9 cellular contexts compared by ENCODE assay signal in the genomic region with DNA sequence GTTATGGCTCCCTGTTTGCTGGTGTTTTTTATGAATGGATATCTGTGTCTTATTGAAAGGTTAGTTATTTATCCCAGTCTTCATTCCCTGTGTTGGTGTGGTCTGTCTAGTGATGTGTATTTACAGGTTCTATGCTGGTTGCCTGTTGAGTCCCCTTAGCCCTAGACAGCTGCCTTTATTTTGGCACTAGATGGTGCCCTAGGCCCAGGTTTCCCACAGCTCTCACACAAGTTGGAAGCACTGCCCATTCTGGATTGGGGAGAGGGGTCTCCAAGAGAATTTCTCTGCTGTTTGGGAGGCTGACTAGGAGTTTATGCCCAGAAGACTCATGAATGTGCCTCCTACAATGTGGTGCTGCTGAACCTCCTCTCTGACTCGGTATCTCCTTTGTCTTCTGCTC. TPM values are rescaled to one million over a fixed set of nuclear protein-coding genes. Genes with fewer than 3 reads are reported as not detected.
DNase-seq lines count a peak whose midpoint lies in the region; ATAC-seq and TF ChIP-seq lines count a peak whose summit lies in the region.
"Had no signal": no experiment of that assay in that cellular context is flagged by ENCODE, and none has a peak within 500 bp of the region (broad histone marks: within the 10 kb centered on the region; RNA-seq: fewer than 3 reads in every experiment).

No MANE protein-coding gene starts in this region.

- H2AFZ ChIP-seq in GM23248 (no peak overlapping the region), hepatocyte (no peak overlapping the region)

- in situ Hi-C loops in GM23248 (cut with MboI), result no loop called here
- in situ Hi-C loops in Panc1 (cut with HindIII; ENCODE audit: low pct_unique_long_range_greater_than_20kb, low sequenced_read_pairs), result no loop called here

- H3K4me3 Mint-ChIP-seq in Caco-2 (ENCODE audit: unreplicated experiment), result no peak overlapping the region

- BruUV-seq in Caco-2 (replicated peaks; lab: Mats Ljungman, UMichigan) (no TSS peak), Panc1 (replicated peaks; lab: Mats Ljungman, UMichigan) (no TSS peak)

- no peak overlapping the region for H3K4me2 ChIP-seq in GM23248 (ENCODE audit: unreplicated experiment)
- H3K4me2 ChIP-seq in hepatocyte, result no peak overlapping the region

- H3K9me3 ChIP-seq in Caco-2 (no peaks in the 10 kb centered on the region), GM23248 (ENCODE audit: low read depth) (no peaks in the 10 kb centered on the region), Panc1 (ENCODE audit: control insufficient read depth, insufficient read depth, low read depth, low read length) (no peaks in the 10 kb centered on the region), hepatocyte (ENCODE audit: low read depth) (peaks cover 3% of the 10 kb centered on the region)

- H4K20me1 ChIP-seq in GM23248 (ENCODE audit: insufficient read depth) (no peaks in the 10 kb centered on the region), hepatocyte (ENCODE audit: insufficient read depth, poor library complexity, severe bottlenecking) (no peaks in the 10 kb centered on the region)

- DNase-seq in Caco-2, result peak; percentile 49 to 51
- DNase-seq in GM23248, result peak; percentile 36
- peak; percentile 12 for DNase-seq in Panc1 (ENCODE audit: low read depth, low spot score)
- DNase-seq in hepatocyte (ENCODE audit: low spot score), result peak; percentile 12
- no peak for DNase-seq in activated naive CD4-positive, alpha-beta T cell treated with Interleukin-2 at 50 U/mL for 16 hours
- DNase-seq in left lobe of liver (ENCODE audit: low spot score), result no peak
- DNase-seq: activated effector memory CD4-positive, alpha-beta T cell treated with anti-CD3 and anti-CD28 coated beads, Interleukin-2, amount 50 U/mL, for 16 hours had no signal

- H3K27ac ChIP-seq in GM23248 (no peak overlapping the region), Panc1 (ENCODE audit: low read length) (no peak overlapping the region), hepatocyte (no peak overlapping the region)

- CTCF ChIA-PET in Caco-2 (lab: Charles Lee), result interaction anchor here (1.2 kb wide), 1 partner anchor 485 kb away, joined by 3 read pairs; no protein-coding TSS in a partner anchor
- CTCF ChIA-PET in Panc1 (lab: Charles Lee), result no interaction called here

- H3K36me3 Mint-ChIP-seq in Caco-2 (ENCODE audit: insufficient read depth, unreplicated experiment), result no peaks in the 10 kb centered on the region

- no peaks in the 10 kb centered on the region for H3K9me3 Mint-ChIP-seq in Caco-2 (ENCODE audit: unreplicated experiment)

- H3K9me2 ChIP-seq in GM23248 (ENCODE audit: insufficient read depth), result no peaks in the 10 kb centered on the region
- no peaks in the 10 kb centered on the region for H3K9me2 ChIP-seq in hepatocyte (replicated peaks; ENCODE audit: insufficient read depth)

- H3F3A ChIP-seq in GM23248 (ENCODE audit: insufficient read depth), result no peaks in the 10 kb centered on the region

- H3K27me3 Mint-ChIP-seq in Caco-2 (ENCODE audit: insufficient read depth, unreplicated experiment), result peaks cover 15% of the 10 kb centered on the region

- no peaks in the 10 kb centered on the region for H3K79me2 ChIP-seq in GM23248 (ENCODE audit: insufficient read depth)
- no peaks in the 10 kb centered on the region for H3K79me2 ChIP-seq in hepatocyte

- ATAC-seq in Panc1, result peak; percentile 68; the same call in 1 of the 2 replicates
- ATAC-seq in HG03378 (IDR thresholded peaks at IDR 0.05; ENCODE audit: unreplicated experiment), result no peak
- no peak for ATAC-seq in GM19023 (IDR thresholded peaks at IDR 0.05; ENCODE audit: unreplicated experiment)
- ATAC-seq in left lobe of liver, result no peak

- no peaks in the 10 kb centered on the region for H3K27me3 ChIP-seq in Caco-2 (replicated peaks; ENCODE audit: control insufficient read depth, insufficient read depth, low read length)
- no peaks in the 10 kb centered on the region for H3K27me3 ChIP-seq in GM23248 (replicated peaks; ENCODE audit: insufficient read depth)
- no peaks in the 10 kb centered on the region; the same call in 1 of the 2 replicates for H3K27me3 ChIP-seq in Panc1 (ENCODE audit: control insufficient read depth, insufficient read depth, low read length)
- H3K27me3 ChIP-seq in hepatocyte, result no peaks in the 10 kb centered on the region

- no peak overlapping the region for H3K9ac ChIP-seq in GM23248

- H3K4me3 ChIP-seq in Caco-2 (ENCODE audit: low read depth, low read length), result no peak overlapping the region
- no peak overlapping the region for H3K4me3 ChIP-seq in GM23248
- no peak overlapping the region for H3K4me3 ChIP-seq in Panc1 (ENCODE audit: low read depth in 2 of 2, low read length in 2 of 2)
- no peak overlapping the region for H3K4me3 ChIP-seq in hepatocyte

- intact Hi-C loops in Caco-2 (cut with micrococcal nuclease; ENCODE audit: unreplicated experiment), result loop anchor here (1.0 to 10.0 kb wide), 5 partner anchors 234 to 744 kb away; no protein-coding TSS in a partner anchor
- intact Hi-C loops in Panc1 (cut with micrococcal nuclease; ENCODE audit: unreplicated experiment), result loop anchor here (5.0 kb wide), 1 partner anchor 656 kb away; no protein-coding TSS in a partner anchor

- no peaks in the 10 kb centered on the region for H3K4me1 Mint-ChIP-seq in Caco-2 (ENCODE audit: low read depth, unreplicated experiment)

- H3K36me3 ChIP-seq in Caco-2 (ENCODE audit: control insufficient read depth, insufficient read depth, low read length) (no peaks in the 10 kb centered on the region), GM23248 (ENCODE audit: low read depth) (no peaks in the 10 kb centered on the region), Panc1 (ENCODE audit: control insufficient read depth, insufficient read depth, low read length) (no peaks in the 10 kb centered on the region), hepatocyte (replicated peaks; ENCODE audit: insufficient read depth, low read depth) (no peaks in the 10 kb centered on the region)

- POLR2A ChIA-PET in Caco-2 (lab: Charles Lee) (no interaction called here), Panc1 (lab: Charles Lee) (no interaction called here)

- H3K4me1 ChIP-seq in Caco-2, result no peaks in the 10 kb centered on the region
- H3K4me1 ChIP-seq in GM23248 (ENCODE audit: insufficient read depth), result no peaks in the 10 kb centered on the region
- no peaks in the 10 kb centered on the region for H3K4me1 ChIP-seq in Panc1 (ENCODE audit: control insufficient read depth, insufficient read depth, low read length)
- H3K4me1 ChIP-seq in hepatocyte (ENCODE audit: insufficient read depth), result no peaks in the 10 kb centered on the region

- 0 to 5% methylated on average over 1 of the region's 1 CpG for WGBS in GM23248 (ENCODE audit: low coverage in 1 of 2, low lambda C conversion rate in 2 of 2, missing lambda C conversion rate in 2 of 2), 2 experiments
- 72% methylated on average over 1 of the region's 1 CpG for WGBS in hepatocyte (ENCODE audit: low lambda C conversion rate, missing lambda C conversion rate)

- no peak overlapping the region for H3K27ac Mint-ChIP-seq in Caco-2 (ENCODE audit: unreplicated experiment)

- TF ChIP-seq CTCF in Caco-2 (IDR thresholded peaks at IDR 0.05; ENCODE audit: insufficient read depth in 1 of 2, low read depth in 1 of 2, low read length in 1 of 2, severe bottlenecking in 1 of 2, unreplicated experiment in 1 of 2), result peak; percentile 48 to 63
- peak; percentile 62 for TF ChIP-seq CTCF in Panc1 (IDR thresholded peaks at IDR 0.05)
- TF ChIP-seq CTCF in hepatocyte (IDR thresholded peaks at IDR 0.05; ENCODE audit: poor library complexity), result peak; percentile 34

RNA-seq across cellular contexts. Expression of a gene that starts 12.4 kb away (rescaled TPM):
- total RNA-seq in Caco-2 (2022) (not detected in 2 replicates), Panc1 (2021; ENCODE audit: unreplicated experiment) (not detected), hepatocyte (0.08 and 0.17 TPM in 2 replicates), left lobe of liver (not detected)
- total RNA-seq in GM23248 (2014; rRNA removed; shearing (Covaris generic)), result not detected in 2 replicates
- polyA plus RNA-seq in GM23248 (2016; fragmentation: Nextera tagmentation; extraction: Ambion mirVana) (not detected in 2 replicates), hepatocyte (0.22 TPM in 1 of 2 replicates, not detected in the other)
- polyA plus RNA-seq in Panc1 (2012; ENCODE audit: insufficient read length), result not detected

Comparison
In these comparisons a context has a peak if more than half of its experiments do, and no peak if none do; other contexts are left out.
1. DNase-seq: peak in Caco-2 (2 of 2), GM23248 (single experiment), Panc1 (single experiment) and hepatocyte (single experiment); none in activated naive CD4-positive, alpha-beta T cell treated with Interleukin-2 at 50 U/mL for 16 hours (single experiment) and left lobe of liver (single experiment).
2. Peak in every context shown above with its lines, with median percentiles within 50 percentile points of each other: CTCF ChIP-seq.